ENCODE assay signal across 8 cellular contexts in genomic region chrX:56728321-56728720, GRCh38. TPM values are rescaled to one million over a fixed set of nuclear protein-coding genes. Genes with fewer than 3 reads are reported as not detected.
DNase-seq lines count a peak whose midpoint lies in the region; ATAC-seq and TF ChIP-seq lines count a peak whose summit lies in the region.

No MANE protein-coding gene starts in this region.

- H3K4me3 Mint-ChIP-seq in CD4-positive, alpha-beta memory T cell, result peak overlapping the region in 6 of 8 donors; percentile 26 to 71 (median 46)
- peak overlapping the region; percentile 50 for H3K4me3 Mint-ChIP-seq in WTC11

- H3K36me3 Mint-ChIP-seq in CD4-positive, alpha-beta memory T cell, result peaks cover 0 to 7% of the 10 kb centered on the region in 2 donors
- H3K36me3 Mint-ChIP-seq in WTC11, result peaks cover 2% of the 10 kb centered on the region; the same call in 1 of the 2 replicates

- no peak for TF ChIP-seq CTCF in HEK293 (tag by site-specific recombination; IDR thresholded peaks at IDR 0.05)
- no peak for TF ChIP-seq CTCF in WTC11 (IDR thresholded peaks at IDR 0.05)
- TF ChIP-seq CTCF in spleen (IDR thresholded peaks at IDR 0.05 in 8 of 11, conservative IDR thresholded peaks at IDR 0.05 in 3 of 11), result no peak

- intact Hi-C loops in CD4-positive, alpha-beta memory T cell (cut with micrococcal nuclease), result loop anchor here (2.0 to 5.0 kb wide), 2 partner anchors 72 to 1011 kb away; partner anchors contain the start of gene RRAGB
- intact Hi-C loops in left colon (cut with DNase I, micrococcal nuclease) (no loop called here), spleen (cut with DNase I; ENCODE audit: low total_unique reads) (no loop called here)

- CTCF ChIA-PET in CD4-positive, alpha-beta memory T cell (lab: Charles Lee; ENCODE audit: partially characterized antibody), result interaction anchor here (0.6 to 9.3 kb wide), 14 partner anchors 9 to 1276 kb away, joined by 3 to 181 read pairs (median 5); partner anchors contain the start of genes MAGEH1, RRAGB and UBQLN2
- CTCF ChIA-PET in HEK293 (lab: Yijun Ruan, JAX), result interaction anchor here (0.7 to 5.5 kb wide), 6 partner anchors 9 to 1617 kb away, joined by 3 to 31 read pairs (median 3); no protein-coding TSS in a partner anchor
- CTCF ChIA-PET in WTC11 (lab: Charles Lee), result interaction anchor here (1.6 kb wide), 1 partner anchor 495 kb away, joined by 4 read pairs; no protein-coding TSS in a partner anchor

- POLR2A ChIA-PET in CD4-positive, alpha-beta memory T cell (lab: Charles Lee; ENCODE audit: partially characterized antibody), result interaction anchor here (1.0 to 1.9 kb wide), 4 partner anchors 164 to 446 kb away, joined by 3 to 8 read pairs (median 4); no protein-coding TSS in a partner anchor
- POLR2A ChIA-PET in HEK293 (lab: Yijun Ruan, JAX) (interaction anchor here (1.0 kb wide), 1 partner anchor 267 kb away, joined by 3 read pairs; the partner anchor contains the start of gene SPIN3), WTC11 (lab: Charles Lee) (no interaction called here)

- no peak for TF ChIP-seq POLR2A in spleen (IDR thresholded peaks at IDR 0.05)

- no peaks in the 10 kb centered on the region for H3K9me3 ChIP-seq in CD4-positive, alpha-beta memory T cell (ENCODE audit: control insufficient read depth in 1 of 2, low read length in 2 of 2)
- no peaks in the 10 kb centered on the region for H3K9me3 ChIP-seq in HEK293 (ENCODE audit: control insufficient read depth, insufficient read depth, low read depth, low read length)
- H3K9me3 ChIP-seq in spleen, result no peaks in the 10 kb centered on the region

- peaks cover 13 to 45% (median 15%) of the 10 kb centered on the region in 4 donors for H3K4me1 Mint-ChIP-seq in CD4-positive, alpha-beta memory T cell
- H3K4me1 Mint-ChIP-seq in WTC11, result peaks cover 14% of the 10 kb centered on the region

- H3K27me3 ChIP-seq in CD4-positive, alpha-beta memory T cell (ENCODE audit: insufficient read depth, low read length), result no peaks in the 10 kb centered on the region
- peaks cover 0 to 14% (median 0%) of the 10 kb centered on the region in 7 donors for H3K27me3 ChIP-seq in spleen (replicated peaks in 1 of 7)

- peaks cover 24% of the 10 kb centered on the region for H3K4me1 ChIP-seq in CD4-positive, alpha-beta memory T cell (ENCODE audit: insufficient read depth, low read length)
- H3K4me1 ChIP-seq in HEK293 (ENCODE audit: control insufficient read depth, insufficient read depth, low read length) (no peaks in the 10 kb centered on the region), spleen (peaks cover 0 to 39% (median 14%) of the 10 kb centered on the region in 6 donors)

- peak overlapping the region; percentile 21 for H3K27ac ChIP-seq in CD4-positive, alpha-beta memory T cell (ENCODE audit: low read depth, low read length)
- H3K27ac ChIP-seq in HEK293 (ENCODE audit: extremely low read depth, low read depth, low read length), result no peak overlapping the region
- H3K27ac ChIP-seq in substantia nigra (ENCODE audit: low read depth, low read length, poor library complexity, severe bottlenecking), result no peak overlapping the region
- H3K27ac ChIP-seq in spleen, result peak overlapping the region in 2 of 8 donors; percentile 84 to 85

- peak overlapping the region; percentile 1 to 88 (median 78) for H3K27ac Mint-ChIP-seq in CD4-positive, alpha-beta memory T cell
- H3K27ac Mint-ChIP-seq in WTC11, result no peak overlapping the region

- H3K9me3 Mint-ChIP-seq in CD4-positive, alpha-beta memory T cell, result no peaks in the 10 kb centered on the region
- H3K9me3 Mint-ChIP-seq in WTC11, result no peaks in the 10 kb centered on the region

- no peaks in the 10 kb centered on the region for H3K27me3 Mint-ChIP-seq in CD4-positive, alpha-beta memory T cell
- no peaks in the 10 kb centered on the region for H3K27me3 Mint-ChIP-seq in WTC11 (ENCODE audit: low read depth)

- 23 to 29% (median 26%) methylated on average over 2 of the region's 2 CpGs for WGBS in spleen, 5 donors

- ATAC-seq in WTC11, result no peak
- ATAC-seq in left colon, result peak; percentile 26
- ATAC-seq in GM19467 (IDR thresholded peaks at IDR 0.05; ENCODE audit: unreplicated experiment), result no peak

- H3K36me3 ChIP-seq in CD4-positive, alpha-beta memory T cell (ENCODE audit: insufficient read depth, low read length), result no peaks in the 10 kb centered on the region
- H3K36me3 ChIP-seq in HEK293 (ENCODE audit: control insufficient read depth in 2 of 2, insufficient read depth in 1 of 2, low read length in 2 of 2) (no peaks in the 10 kb centered on the region), spleen (no peaks in the 10 kb centered on the region)

- no peak overlapping the region for H3K4me3 ChIP-seq in CD4-positive, alpha-beta memory T cell (ENCODE audit: low read length in 2 of 2)
- H3K4me3 ChIP-seq in HEK293 (ENCODE audit: low read depth, low read length), result no peak overlapping the region
- H3K4me3 ChIP-seq in spleen, result peak overlapping the region in 3 of 8 donors; percentile 49 to 75 (median 63)

- no peak for DNase-seq in CD4-positive, alpha-beta memory T cell
- no peak for DNase-seq in WTC11 (ENCODE audit: low spot score)
- no peak for DNase-seq in left colon
- DNase-seq in SKM-1 (lab: John Stamatoyannopoulos, UW; ENCODE audit: unreplicated experiment), result no peak
- no peak for DNase-seq in substantia nigra (lab: John Stamatoyannopoulos, UW)
- no peak for DNase-seq in spleen

TF ChIP-seq in WTC11, 78 proteins besides CTCF, POLR2A, EP300 and RAD21 (continues in another document):
- TF ChIP-seq TEAD4 (CRISPR knock-in tag; IDR thresholded peaks at IDR 0.05) (no peak), PRRX2 (CRISPR knock-in tag; IDR thresholded peaks at IDR 0.05) (no peak), MYBL2 (CRISPR knock-in tag; IDR thresholded peaks at IDR 0.05) (no peak), TEAD1 (CRISPR knock-in tag; IDR thresholded peaks at IDR 0.05) (no peak), ATF1 (CRISPR knock-in tag; IDR thresholded peaks at IDR 0.05) (no peak), ZNF219 (CRISPR knock-in tag; IDR thresholded peaks at IDR 0.05; ENCODE audit: borderline replicate concordance) (no peak), AFF4 (CRISPR knock-in tag; IDR thresholded peaks at IDR 0.05; ENCODE audit: borderline replicate concordance) (no peak), FOXK1 (CRISPR knock-in tag; IDR thresholded peaks at IDR 0.05) (no peak), OVOL2 (CRISPR knock-in tag; IDR thresholded peaks at IDR 0.05; ENCODE audit: borderline replicate concordance) (no peak), SMAD4 (CRISPR knock-in tag; IDR thresholded peaks at IDR 0.05) (no peak), HMGXB4 (CRISPR knock-in tag; IDR thresholded peaks at IDR 0.05) (no peak), PREB (CRISPR knock-in tag; IDR thresholded peaks at IDR 0.05; ENCODE audit: borderline replicate concordance) (no peak), ZBTB21 (CRISPR knock-in tag; IDR thresholded peaks at IDR 0.05; ENCODE audit: borderline replicate concordance) (no peak)

RNA-seq across cellular contexts. Expression of gene NBDY, which starts 0.7 kb away (rescaled TPM):
- 10 to 100 TPM; 29.3 to 34.3 TPM for total RNA-seq in CD4-positive, alpha-beta memory T cell
- polyA plus RNA-seq in CD4-positive, alpha-beta memory T cell, result 10 to 100 TPM; 70.1 to 75.7 TPM
- total RNA-seq in WTC11 (2021), result 44.7 to 62.0 TPM (median 59.5 TPM) in 3 replicates
- 10 to 100 TPM; 18.9 to 20.1 TPM for total RNA-seq in left colon
- 10 to 100 TPM; 15.7 to 46.7 (median 30.9) TPM for total RNA-seq in spleen
- 10 to 100 TPM; 24.3 to 31.6 (median 27.9) TPM for polyA plus RNA-seq in spleen
